Comparison of ENCODE assay signal across 8 cellular contexts in the genomic region with DNA sequence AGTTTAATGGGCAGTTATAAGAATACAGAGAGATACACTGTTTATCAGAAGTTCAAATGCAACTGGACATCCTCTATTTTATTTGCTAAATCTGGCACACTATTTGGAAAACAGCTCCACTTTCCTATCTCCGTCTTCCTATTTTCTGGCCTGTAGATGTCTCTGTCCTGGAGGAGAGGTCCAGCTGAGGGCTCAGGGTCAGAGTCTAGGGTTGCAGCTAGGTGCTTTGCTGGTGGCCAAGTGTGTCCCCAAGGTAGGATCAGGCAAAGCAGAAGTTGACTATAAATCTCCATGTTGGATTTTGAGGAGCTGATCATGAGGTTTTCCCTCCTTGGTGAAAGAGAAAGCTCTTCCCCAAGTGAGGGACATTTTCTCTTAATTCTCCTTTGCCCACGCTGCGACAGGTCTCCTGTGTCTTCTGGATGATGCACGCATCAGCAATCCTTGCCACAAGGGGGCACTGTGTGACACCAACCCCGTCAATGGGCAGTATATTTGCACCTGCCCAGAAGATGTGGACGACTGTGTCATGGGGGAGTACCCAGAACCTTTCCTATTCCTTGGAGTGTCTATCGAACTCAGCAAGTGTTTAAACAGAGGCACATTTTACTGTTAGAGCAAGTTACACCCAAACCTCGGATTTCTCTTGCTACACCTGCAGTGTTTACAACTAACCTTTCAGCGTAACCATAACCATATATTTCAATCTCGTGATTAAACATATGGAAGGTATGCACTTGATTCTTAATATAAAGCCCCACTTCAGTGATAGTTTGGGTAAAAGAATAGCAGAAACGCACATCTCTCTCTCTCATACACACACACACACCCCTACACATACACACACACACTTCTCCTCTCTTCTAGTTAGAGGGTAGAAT. TPM values are rescaled to one million over a fixed set of nuclear protein-coding genes. Genes with fewer than 3 reads are reported as not detected.
A peak's percentile ranks its signal among the peaks of the same experiment; 100 is the strongest.
DNase-seq lines count a peak whose midpoint lies in the region; ATAC-seq and TF ChIP-seq lines count a peak whose summit lies in the region.

No MANE protein-coding gene starts in this region.

- CTCF ChIA-PET in CD8-positive, alpha-beta T cell (lab: Charles Lee) = interaction anchor here (0.6 to 1.7 kb wide), 13 partner anchors 9 to 275 kb away, joined by 3 to 6 read pairs (median 3); no protein-coding TSS in a partner anchor

- no peaks in the 10 kb centered on the region for H3K27me3 ChIP-seq in CD8-positive, alpha-beta T cell (ENCODE audit: insufficient read depth, low read length)

- no peak overlapping the region for H3K4me3 Mint-ChIP-seq in CD8-positive, alpha-beta T cell

- intact Hi-C loops in CD8-positive, alpha-beta T cell (cut with DNase I, micrococcal nuclease) = no loop called here
- intact Hi-C loops in left cardiac atrium (cut with DNase I) = no loop called here

- H3K27ac Mint-ChIP-seq in CD8-positive, alpha-beta T cell = no peak overlapping the region

- H3K4me1 Mint-ChIP-seq in CD8-positive, alpha-beta T cell (ENCODE audit: low read depth) = no peaks in the 10 kb centered on the region

- DNase-seq in CD8-positive, alpha-beta T cell = peak in 6 of 7 experiments; percentile 31 to 65 (median 46)
- DNase-seq in HCEC 1CT = peak; percentile 32
- DNase-seq in SHP77 treated with DMSO at 0.1 percent for 48 hours (lab: John Stamatoyannopoulos, UW) = peak; percentile 5
- DNase-seq in activated naive CD4-positive, alpha-beta T cell treated with Interleukin-2 at 50 U/mL for 16 hours = peak; percentile 66
- DNase-seq in left cardiac atrium = peak; percentile 50
- peak; percentile 7 to 55 for DNase-seq in stimulated activated CD4-positive, alpha-beta T cell treated with anti-CD3 and anti-CD28 coated beads, Interleukin-12 subunit alpha, Interleukin-12 subunit beta, amount 100 ng/mL, for 24 hours (ENCODE audit: low read depth in 2 of 2)

- peaks cover 7% of the 10 kb centered on the region for H3K9me3 Mint-ChIP-seq in CD8-positive, alpha-beta T cell

- H3K36me3 ChIP-seq in CD8-positive, alpha-beta T cell (ENCODE audit: insufficient read depth, low read length) = no peaks in the 10 kb centered on the region

- H3K4me3 ChIP-seq in CD8-positive, alpha-beta T cell (ENCODE audit: low read depth, low read length) = no peak overlapping the region

- ATAC-seq in CD8-positive, alpha-beta T cell = no peak
- ATAC-seq in left cardiac atrium = peak in 1 of 2 donors; percentile 69
- ATAC-seq in HG03457 (IDR thresholded peaks at IDR 0.05; ENCODE audit: unreplicated experiment) = no peak
- no peak for ATAC-seq in GM21447 (IDR thresholded peaks at IDR 0.05; ENCODE audit: unreplicated experiment)

- POLR2A ChIA-PET in CD8-positive, alpha-beta T cell (lab: Charles Lee) = no interaction called here

- peaks cover 16% of the 10 kb centered on the region for H3K27me3 Mint-ChIP-seq in CD8-positive, alpha-beta T cell (ENCODE audit: low read depth)

- TF ChIP-seq CTCF in CD8-positive, alpha-beta T cell (IDR thresholded peaks at IDR 0.05) = peak; percentile 59

- peaks cover 5% of the 10 kb centered on the region for H3K9me3 ChIP-seq in CD8-positive, alpha-beta T cell (ENCODE audit: low read length)

- no peaks in the 10 kb centered on the region for H3K4me1 ChIP-seq in CD8-positive, alpha-beta T cell (ENCODE audit: insufficient read depth, low read length)

- H3K36me3 Mint-ChIP-seq in CD8-positive, alpha-beta T cell = no peaks in the 10 kb centered on the region

- no peak overlapping the region for H3K27ac ChIP-seq in CD8-positive, alpha-beta T cell (ENCODE audit: low read depth, low read length)

RNA-seq across cellular contexts. Expression of a gene that starts 10.2 kb away (rescaled TPM):
- not detected for total RNA-seq in CD8-positive, alpha-beta T cell
- total RNA-seq in left cardiac atrium = not detected

Comparison
In these comparisons a context has a peak if more than half of its experiments do, and no peak if none do; other contexts are left out.
1. DNase-seq: peak in every context shown above with its lines; median percentile 66 in activated naive CD4-positive, alpha-beta T cell treated with Interleukin-2 at 50 U/mL for 16 hours; 50 in left cardiac atrium; 46 in CD8-positive, alpha-beta T cell; 32 in HCEC 1CT; 31 in stimulated activated CD4-positive, alpha-beta T cell treated with anti-CD3 and anti-CD28 coated beads, Interleukin-12 subunit alpha, Interleukin-12 subunit beta, amount 100 ng/mL, for 24 hours; 5 in SHP77 treated with DMSO at 0.1 percent for 48 hours.